ENCODE assay signal across 1 cellular context in genomic region chr10:67764012-67764822, GRCh38.
TF ChIP-seq lines count a peak whose summit lies in the region.

No MANE protein-coding gene starts in this region.

TF ChIP-seq in WTC11, 78 proteins besides CTCF, POLR2A, EP300 and RAD21 (continued from another document and continues in another):
- TF ChIP-seq PRDM15 (CRISPR knock-in tag; IDR thresholded peaks at IDR 0.05) (0 out of 2 replicates have a peak, but pooled peaks have one; percentile 23), GTF2I (CRISPR knock-in tag; conservative IDR thresholded peaks at IDR 0.05) (no peak), ARID4B (CRISPR knock-in tag; IDR thresholded peaks at IDR 0.05; ENCODE audit: borderline replicate concordance) (peak; percentile 21; the same call in 1 of the 2 replicates), E2F1 (CRISPR knock-in tag; IDR thresholded peaks at IDR 0.05) (no peak), ZNF317 (CRISPR knock-in tag; IDR thresholded peaks at IDR 0.05; ENCODE audit: borderline replicate concordance, low read depth) (0 out of 2 replicates have a peak, but pooled peaks have one; percentile 4), ZNF512 (CRISPR knock-in tag; IDR thresholded peaks at IDR 0.05; ENCODE audit: borderline replicate concordance) (no peak), TCF7 (CRISPR knock-in tag; IDR thresholded peaks at IDR 0.05; ENCODE audit: low read depth) (0 out of 2 replicates have a peak, but pooled peaks have one; percentile 56), MXD4 (CRISPR knock-in tag; IDR thresholded peaks at IDR 0.05; ENCODE audit: borderline replicate concordance) (no peak), ZNF281 (CRISPR knock-in tag; IDR thresholded peaks at IDR 0.05) (0 out of 2 replicates have a peak, but pooled peaks have one; percentile 5), E2F5 (CRISPR knock-in tag; IDR thresholded peaks at IDR 0.05) (peak; percentile 85), KAT7 (CRISPR knock-in tag; IDR thresholded peaks at IDR 0.05; ENCODE audit: borderline replicate concordance) (0 out of 2 replicates have a peak, but pooled peaks have one; percentile 17), AFF4 (CRISPR knock-in tag; IDR thresholded peaks at IDR 0.05; ENCODE audit: borderline replicate concordance) (no peak), OVOL2 (CRISPR knock-in tag; IDR thresholded peaks at IDR 0.05; ENCODE audit: borderline replicate concordance) (no peak), ZBTB43 (CRISPR knock-in tag; IDR thresholded peaks at IDR 0.05) (0 out of 2 replicates have a peak, but pooled peaks have one; percentile 33), ATF3 (CRISPR knock-in tag; conservative IDR thresholded peaks at IDR 0.05) (no peak), MYBL2 (CRISPR knock-in tag; IDR thresholded peaks at IDR 0.05) (0 out of 2 replicates have a peak, but pooled peaks have one; percentile 64), ZMAT4 (CRISPR knock-in tag; IDR thresholded peaks at IDR 0.05) (no peak), NFE2L1 (CRISPR knock-in tag; IDR thresholded peaks at IDR 0.05) (peak; percentile 50; the same call in 1 of the 2 replicates), HMGXB4 (CRISPR knock-in tag; IDR thresholded peaks at IDR 0.05) (peak; percentile 96), SP1 (CRISPR knock-in tag; conservative IDR thresholded peaks at IDR 0.05) (peak; percentile 61; the same call in 1 of the 2 replicates), SMAD4 (CRISPR knock-in tag; IDR thresholded peaks at IDR 0.05) (no peak), CREM (CRISPR knock-in tag; IDR thresholded peaks at IDR 0.05) (peak; percentile 68), MAX (CRISPR knock-in tag; IDR thresholded peaks at IDR 0.05) (peak; percentile 92), ETV6 (CRISPR knock-in tag; IDR thresholded peaks at IDR 0.05) (peak; percentile 95; the same call in 1 of the 2 replicates), IRF2 (CRISPR knock-in tag; IDR thresholded peaks at IDR 0.05; ENCODE audit: borderline replicate concordance, low read depth) (no peak), ESRRA (CRISPR knock-in tag; IDR thresholded peaks at IDR 0.05; ENCODE audit: borderline replicate concordance) (no peak), SOX15 (CRISPR knock-in tag; IDR thresholded peaks at IDR 0.05) (no peak)
